9 cellular contexts compared by ENCODE assay signal in genomic region chr3:100254168-100254777, GRCh38. TPM values are rescaled to one million over a fixed set of nuclear protein-coding genes. Genes with fewer than 3 reads are reported as not detected.
A peak's percentile ranks its signal among the peaks of the same experiment; 100 is the strongest.
DNase-seq lines count a peak whose midpoint lies in the region; ATAC-seq and TF ChIP-seq lines count a peak whose summit lies in the region.
"Had no signal": no experiment of that assay in that cellular context is flagged by ENCODE, and none has a peak within 500 bp of the region (broad histone marks: within the 10 kb centered on the region; RNA-seq: fewer than 3 reads in every experiment).

No MANE protein-coding gene starts in this region.

- peak; percentile 98 for TF ChIP-seq CTCF in chondrocyte (IDR thresholded peaks at IDR 0.05)
- peak; percentile 37 to 67 for TF ChIP-seq CTCF in left lung (IDR thresholded peaks at IDR 0.05)

- H3K27ac Mint-ChIP-seq in chondrocyte (ENCODE audit: unreplicated experiment) = no peak overlapping the region

- H3K4me3 ChIP-seq in SJCRH30 (no peak overlapping the region), left lung (no peak overlapping the region), stomach smooth muscle (ENCODE audit: low read length in 2 of 2) (no peak overlapping the region)

- H3K9me3 Mint-ChIP-seq in chondrocyte (ENCODE audit: low read depth) = no peaks in the 10 kb centered on the region
- H3K9me3 Mint-ChIP-seq: activated T-cell treated with anti-CD3 and anti-CD28 coated beads, Interleukin-2, amount 50 U/mL, for 4 hours had no signal

- H3K4me1 ChIP-seq in SJCRH30 (peaks cover 11% of the 10 kb centered on the region), left lung (peaks cover 0 to 5% of the 10 kb centered on the region in 2 donors), stomach smooth muscle (ENCODE audit: control insufficient read depth, insufficient read depth, low read length) (peaks cover 15% of the 10 kb centered on the region)

- H3K27ac ChIP-seq in SJCRH30 (no peak overlapping the region), left lung (no peak overlapping the region), stomach smooth muscle (ENCODE audit: low read length) (peak overlapping the region; percentile 66)

- H3K9me3 ChIP-seq in SJCRH30 (replicated peaks) (no peaks in the 10 kb centered on the region), left lung (no peaks in the 10 kb centered on the region), stomach smooth muscle (ENCODE audit: control insufficient read depth in 2 of 2, low read length in 2 of 2) (no peaks in the 10 kb centered on the region)

- H3K27me3 Mint-ChIP-seq in chondrocyte (ENCODE audit: low read depth) = no peaks in the 10 kb centered on the region

- intact Hi-C loops in left lung (cut with DNase I) = loop anchor here in 1 of 2 donors (10.0 kb wide), 1 partner anchor 89 kb away; no protein-coding TSS in a partner anchor

- H3K36me3 ChIP-seq in SJCRH30 (no peaks in the 10 kb centered on the region), left lung (no peaks in the 10 kb centered on the region), stomach smooth muscle (ENCODE audit: control insufficient read depth in 2 of 2, insufficient read depth in 2 of 2, low read length in 2 of 2) (no peaks in the 10 kb centered on the region)

- DNase-seq in DMS53 treated with DMSO at 0.1 percent for 48 hours (lab: John Stamatoyannopoulos, UW; ENCODE audit: unreplicated experiment) (peak; percentile 18), M059J (ENCODE audit: low read depth) (peak; percentile 82), SJCRH30 (peak; percentile 81 to 91), chondrocyte (ENCODE audit: low spot score) (no peak), left lung (peak in 1 of 2 donors; percentile 37)
- DNase-seq: activated T-cell treated with anti-CD3 and anti-CD28 coated beads, Interleukin-2, amount 50 U/mL, for 4 hours had no signal

- ATAC-seq in GM21381 (IDR thresholded peaks at IDR 0.05; ENCODE audit: unreplicated experiment) (peak; percentile 64), left lung (peak; percentile 93), HG03342 (IDR thresholded peaks at IDR 0.05; ENCODE audit: unreplicated experiment) (no peak)

- H3K36me3 Mint-ChIP-seq in chondrocyte (ENCODE audit: low read depth) = peaks cover 4% of the 10 kb centered on the region

- peaks cover 10% of the 10 kb centered on the region for H3K4me1 Mint-ChIP-seq in chondrocyte (ENCODE audit: low read depth)

- H3K9ac ChIP-seq in stomach smooth muscle (ENCODE audit: low read length in 2 of 2) = peak overlapping the region; percentile 49 to 81

- H3K27me3 ChIP-seq in SJCRH30 (no peaks in the 10 kb centered on the region), left lung (no peaks in the 10 kb centered on the region), stomach smooth muscle (ENCODE audit: control insufficient read depth in 1 of 2, insufficient read depth in 2 of 2, low read length in 2 of 2) (no peaks in the 10 kb centered on the region)

- H3K4me3 Mint-ChIP-seq in chondrocyte (ENCODE audit: unreplicated experiment) = no peak overlapping the region
- H3K4me3 Mint-ChIP-seq: activated T-cell treated with anti-CD3 and anti-CD28 coated beads, Interleukin-2, amount 50 U/mL, for 4 hours had no signal

RNA-seq across cellular contexts. Expression of gene TBC1D23, which starts 6.5 kb away (rescaled TPM):
- 79.3 and 81.2 TPM in 2 replicates for total RNA-seq in M059J (2014; rRNA removed; shearing (Covaris generic))
- 49.2 and 52.3 TPM in 2 replicates for total RNA-seq in SJCRH30 (2014; rRNA removed; shearing (Covaris generic))
- total RNA-seq in chondrocyte (43.5 to 47.2 TPM (median 46.6 TPM) in 3 replicates), left lung (10 to 100 TPM; 44.4 to 46.3 TPM)
